Comparison of ENCODE assay signal across 17 cellular contexts in genomic region chr2:6372317-6372903, GRCh38.
DNase-seq lines count a peak whose midpoint lies in the region; TF ChIP-seq lines count a peak whose summit lies in the region.
"Had no signal": no experiment of that assay in that cellular context is flagged by ENCODE, and none has a peak within 500 bp of the region (broad histone marks: within the 10 kb centered on the region; RNA-seq: fewer than 3 reads in every experiment).

No MANE protein-coding gene starts in this region.

- BruUV-seq in MCF 10A (replicated peaks; lab: Mats Ljungman, UMichigan) (no TSS peak), mammary epithelial cell (replicated peaks; lab: Mats Ljungman, UMichigan) (no TSS peak)

- no peak overlapping the region for H2AFZ ChIP-seq in mammary epithelial cell (ENCODE audit: low read depth, low read length)
- H2AFZ ChIP-seq: neural progenitor cell had no signal

- H3K27ac ChIP-seq in mammary epithelial cell (ENCODE audit: insufficient read depth, low read depth, low read length): no peak overlapping the region
- H3K27ac ChIP-seq in brain microvascular endothelial cell: peak overlapping the region; percentile 82
- no peak overlapping the region for H3K27ac ChIP-seq in CD4-positive, alpha-beta memory T cell (ENCODE audit: low read depth, low read length)
- H3K27ac ChIP-seq: A549, neural progenitor cell, tibial artery had no signal

- H3K4me3 ChIP-seq in mammary epithelial cell (replicated peaks in 1 of 3; ENCODE audit: insufficient read depth in 1 of 3, low read depth in 2 of 3, low read length in 3 of 3) (no peak overlapping the region), brain microvascular endothelial cell (ENCODE audit: low read depth, low read length) (no peak overlapping the region), kidney epithelial cell (ENCODE audit: low read depth, low read length) (no peak overlapping the region)
- no peak overlapping the region for H3K4me3 ChIP-seq in CD4-positive, alpha-beta memory T cell (ENCODE audit: low read length in 2 of 2)
- H3K4me3 ChIP-seq: A549, neural progenitor cell, tibial artery had no signal

- H3K4me2 ChIP-seq in mammary epithelial cell (ENCODE audit: insufficient read depth, low read depth, low read length): no peak overlapping the region
- H3K4me2 ChIP-seq: A549, neural progenitor cell had no signal

- H3K79me2 ChIP-seq in mammary epithelial cell (ENCODE audit: insufficient read depth, low read length): no peaks in the 10 kb centered on the region

- H3K36me3 ChIP-seq in mammary epithelial cell (ENCODE audit: insufficient read depth, low read length): no peaks in the 10 kb centered on the region
- H3K36me3 ChIP-seq in brain microvascular endothelial cell (replicated peaks): no peaks in the 10 kb centered on the region
- H3K36me3 ChIP-seq in kidney epithelial cell (ENCODE audit: control insufficient read depth, insufficient read depth, low read length): no peaks in the 10 kb centered on the region
- no peaks in the 10 kb centered on the region for H3K36me3 ChIP-seq in CD4-positive, alpha-beta memory T cell (ENCODE audit: insufficient read depth, low read length)
- H3K36me3 ChIP-seq: neural progenitor cell, tibial artery had no signal

- dilution Hi-C loops in mammary epithelial cell (cut with HindIII; ENCODE audit: low sequenced_read_pairs): no loop called here

- intact Hi-C loops in MCF 10A (cut with micrococcal nuclease): no loop called here
- intact Hi-C loops in mammary epithelial cell (cut with micrococcal nuclease): no loop called here
- intact Hi-C loops in CD4-positive, alpha-beta memory T cell (cut with micrococcal nuclease): no loop called here

- no peak overlapping the region for H3K9ac ChIP-seq in mammary epithelial cell (ENCODE audit: insufficient read depth, low read length)
- H3K9ac ChIP-seq: neural progenitor cell had no signal

- DNase-seq in MCF 10A (ENCODE audit: unreplicated experiment) (peak; percentile 55), mammary epithelial cell (no peak), brain microvascular endothelial cell (peak; percentile 92), kidney epithelial cell (ENCODE audit: low read depth) (peak; percentile 70), hypothalamus (lab: John Stamatoyannopoulos, UW) (no peak), COLO668 (lab: John Stamatoyannopoulos, UW; ENCODE audit: unreplicated experiment) (no peak), DMS153 treated with DMSO at 0.1 percent for 48 hours (lab: John Stamatoyannopoulos, UW; ENCODE audit: unreplicated experiment) (no peak)
- no peak for DNase-seq in CD4-positive, alpha-beta memory T cell
- DNase-seq: activated CD4-positive, CD25-positive, alpha-beta regulatory T cell treated with anti-CD3 and anti-CD28 coated beads, Interleukin-2, amount 50 U/mL, for 72 hours; activated naive CD8-positive, alpha-beta T cell treated with anti-CD3 and anti-CD28 coated beads, Interleukin-2, amount 50 U/mL, for 24 hours; activated T-cell treated with anti-CD3 and anti-CD28 coated beads for 4 hours; DMS153; head of caudate nucleus; NCI-H2171 treated with DMSO at 0.1 percent for 48 hours; tibial artery had no signal

- H3K27me3 ChIP-seq in mammary epithelial cell (ENCODE audit: insufficient read depth, low read length) (no peaks in the 10 kb centered on the region), brain microvascular endothelial cell (replicated peaks) (no peaks in the 10 kb centered on the region), kidney epithelial cell (ENCODE audit: control insufficient read depth, insufficient read depth, low read length) (no peaks in the 10 kb centered on the region)
- H3K27me3 ChIP-seq in CD4-positive, alpha-beta memory T cell (ENCODE audit: insufficient read depth, low read length): no peaks in the 10 kb centered on the region
- H3K27me3 ChIP-seq: neural progenitor cell, tibial artery had no signal

- no peaks in the 10 kb centered on the region for H3K4me1 ChIP-seq in mammary epithelial cell (ENCODE audit: insufficient read depth, low read length)
- no peaks in the 10 kb centered on the region for H3K4me1 ChIP-seq in CD4-positive, alpha-beta memory T cell (ENCODE audit: insufficient read depth, low read length)
- H3K4me1 ChIP-seq: A549, neural progenitor cell, tibial artery had no signal

- H3K4me3 Mint-ChIP-seq in MCF 10A (ENCODE audit: unreplicated experiment): no peak overlapping the region
- H3K4me3 Mint-ChIP-seq in CD4-positive, alpha-beta memory T cell: no peak overlapping the region
- H3K4me3 Mint-ChIP-seq: activated naive CD8-positive, alpha-beta T cell treated with anti-CD3 and anti-CD28 coated beads, Interleukin-2, amount 50 U/mL, for 24 hours; neural progenitor cell had no signal

- CTCF ChIA-PET in MCF 10A (lab: Yijun Ruan, JAX): interaction anchor here (0.7 to 1.7 kb wide), 2 partner anchors 19 to 127 kb away, joined by 3 to 4 read pairs; no protein-coding TSS in a partner anchor
- CTCF ChIA-PET in mammary epithelial cell (lab: Charles Lee; ENCODE audit: low non-redundant PET): no interaction called here
- CTCF ChIA-PET in CD4-positive, alpha-beta memory T cell (lab: Charles Lee; ENCODE audit: partially characterized antibody): no interaction called here

- peaks cover 14% of the 10 kb centered on the region for H3K9me3 ChIP-seq in mammary epithelial cell (replicated peaks; ENCODE audit: insufficient read depth, low read length)
- H3K9me3 ChIP-seq in CD4-positive, alpha-beta memory T cell (ENCODE audit: control insufficient read depth in 1 of 2, low read length in 2 of 2): no peaks in the 10 kb centered on the region
- H3K9me3 ChIP-seq: tibial artery had no signal

- H3K4me1 Mint-ChIP-seq in MCF 10A (ENCODE audit: insufficient read depth, unreplicated experiment): peaks cover 5% of the 10 kb centered on the region
- H3K4me1 Mint-ChIP-seq in CD4-positive, alpha-beta memory T cell: no peaks in the 10 kb centered on the region
- H3K4me1 Mint-ChIP-seq: activated naive CD8-positive, alpha-beta T cell treated with anti-CD3 and anti-CD28 coated beads, Interleukin-2, amount 50 U/mL, for 24 hours had no signal

- H3K27me3 Mint-ChIP-seq in MCF 10A (ENCODE audit: insufficient read depth, unreplicated experiment): no peaks in the 10 kb centered on the region
- no peaks in the 10 kb centered on the region for H3K27me3 Mint-ChIP-seq in CD4-positive, alpha-beta memory T cell
- H3K27me3 Mint-ChIP-seq: activated naive CD8-positive, alpha-beta T cell treated with anti-CD3 and anti-CD28 coated beads, Interleukin-2, amount 50 U/mL, for 24 hours had no signal

- no peak for TF ChIP-seq CTCF in MCF 10A (IDR thresholded peaks at IDR 0.05; ENCODE audit: unreplicated experiment)
- TF ChIP-seq CTCF in mammary epithelial cell (conservative IDR thresholded peaks at IDR 0.05 in 1 of 2, IDR thresholded peaks at IDR 0.05 in 1 of 2; ENCODE audit: extremely low read depth in 1 of 2, insufficient read depth in 1 of 2, low read depth in 1 of 2, low read length in 2 of 2): no peak
- no peak for TF ChIP-seq CTCF in brain microvascular endothelial cell (IDR thresholded peaks at IDR 0.05; ENCODE audit: low read depth, low read length, missing control alignments)
- no peak for TF ChIP-seq CTCF in kidney epithelial cell (IDR thresholded peaks at IDR 0.05; ENCODE audit: insufficient read depth, low read length, poor library complexity, severe bottlenecking)

- no peaks in the 10 kb centered on the region for H4K20me1 ChIP-seq in mammary epithelial cell (ENCODE audit: insufficient read depth, low read length)

- POLR2A ChIA-PET in MCF 10A (lab: Yijun Ruan, JAX): interaction anchor here (1.1 kb wide), 1 partner anchor 10 kb away, joined by 3 read pairs; no protein-coding TSS in a partner anchor
- POLR2A ChIA-PET in CD4-positive, alpha-beta memory T cell (lab: Charles Lee; ENCODE audit: partially characterized antibody): no interaction called here

- H3K27ac Mint-ChIP-seq in MCF 10A (ENCODE audit: low read depth, unreplicated experiment): no peak overlapping the region
- H3K27ac Mint-ChIP-seq in CD4-positive, alpha-beta memory T cell: no peak overlapping the region
- H3K27ac Mint-ChIP-seq: activated naive CD8-positive, alpha-beta T cell treated with anti-CD3 and anti-CD28 coated beads, Interleukin-2, amount 50 U/mL, for 24 hours; neural progenitor cell had no signal

- H3K9me3 Mint-ChIP-seq in MCF 10A (ENCODE audit: unreplicated experiment): no peaks in the 10 kb centered on the region
- peaks cover 0 to 6% (median 4%) of the 10 kb centered on the region in 8 donors for H3K9me3 Mint-ChIP-seq in CD4-positive, alpha-beta memory T cell

- in situ Hi-C loops in mammary epithelial cell (cut with MboI; ENCODE audit: low sequenced_read_pairs in 2 of 2): no loop called here
- in situ Hi-C loops in brain microvascular endothelial cell (cut with HindIII; ENCODE audit: low pct_ligation_motif_present, low sequenced_read_pairs): no loop called here

- WGBS in mammary epithelial cell (ENCODE audit: low coverage, missing lambda C conversion rate): 24% methylated on average over 3 of the region's 3 CpGs

- H3K36me3 Mint-ChIP-seq in MCF 10A (ENCODE audit: insufficient read depth, unreplicated experiment): no peaks in the 10 kb centered on the region
- no peaks in the 10 kb centered on the region for H3K36me3 Mint-ChIP-seq in CD4-positive, alpha-beta memory T cell

Comparison
In these comparisons a context has a peak if more than half of its experiments do, and no peak if none do; other contexts are left out.
1. DNase-seq: peak in MCF 10A (single experiment), brain microvascular endothelial cell (single experiment) and kidney epithelial cell (single experiment); none in mammary epithelial cell (single experiment), hypothalamus (0 of 51), COLO668 (single experiment), CD4-positive, alpha-beta memory T cell (0 of 5) and DMS153 treated with DMSO at 0.1 percent for 48 hours (single experiment).